23 cellular contexts compared by ENCODE assay signal in the genomic region with DNA sequence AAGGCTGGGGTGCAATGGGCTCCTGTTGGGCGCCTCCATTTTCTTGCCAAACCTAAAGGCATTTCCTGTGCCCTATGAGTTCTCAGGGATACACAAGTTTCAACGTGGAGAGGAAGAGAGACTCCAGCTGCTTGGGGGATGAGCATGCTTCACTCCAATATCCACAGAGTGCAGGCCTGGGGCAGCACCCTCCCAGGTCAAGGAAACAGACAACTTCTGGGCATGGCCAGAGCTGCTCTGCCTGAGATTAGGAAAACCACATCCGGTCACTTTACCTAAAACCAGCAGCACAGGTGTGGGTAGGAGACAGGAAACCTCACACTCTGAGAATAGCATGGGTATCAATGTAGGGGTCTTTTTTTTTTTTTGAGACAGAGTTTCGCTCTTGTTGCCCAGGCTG. TPM values are rescaled to one million over a fixed set of nuclear protein-coding genes. Genes with fewer than 3 reads are reported as not detected.
A peak's percentile ranks its signal among the peaks of the same experiment; 100 is the strongest.
DNase-seq lines count a peak whose midpoint lies in the region; TF ChIP-seq lines count a peak whose summit lies in the region.
"Had no signal": no experiment of that assay in that cellular context is flagged by ENCODE, and none has a peak within 500 bp of the region (broad histone marks: within the 10 kb centered on the region; RNA-seq: fewer than 3 reads in every experiment).

No MANE protein-coding gene starts in this region.

- peak overlapping the region; percentile 78 for H3K27ac Mint-ChIP-seq in type B pancreatic cell
- H3K27ac Mint-ChIP-seq in activated CD4-positive, alpha-beta memory T cell treated with anti-CD3 and anti-CD28 coated beads, Interleukin-2, amount 10 ng/mL, durations not matched to agents 7 days and 5 days, result no peak overlapping the region
- H3K27ac Mint-ChIP-seq: activated CD8-positive, alpha-beta T cell treated with anti-CD3 and anti-CD28 coated beads, Interleukin-2, amount 10 ng/mL, durations not matched to agents 7 days and 5 days; activated naive CD4-positive, alpha-beta T cell treated with anti-CD3 and anti-CD28 coated beads, Interleukin-2, amount 10 ng/mL, durations not matched to agents 7 days and 5 days; activated T-cell treated with anti-CD3 and anti-CD28 coated beads, Interleukin-2, amount 50 U/mL, for 24 hours; naive thymus-derived CD8-positive, alpha-beta T cell; stimulated activated naive B cell treated with anti-CD40 and anti-IgM and Interleukin-4, amounts not matched to agents 10 μg/mL and 1 μg/mL and 100 μg/mL, for 72 hours had no signal

- H3K4me3 ChIP-seq in fibroblast of villous mesenchyme (ENCODE audit: low read depth, low read length) (no peak overlapping the region), uterus (no peak overlapping the region)
- H3K4me3 ChIP-seq: esophagus squamous epithelium had no signal

- intact Hi-C loops in uterus (cut with DNase I; ENCODE audit: low total_unique reads), result no loop called here

- H3K36me3 Mint-ChIP-seq in type B pancreatic cell, result peaks cover 24% of the 10 kb centered on the region
- peaks cover 4% of the 10 kb centered on the region for H3K36me3 Mint-ChIP-seq in activated CD4-positive, alpha-beta memory T cell treated with anti-CD3 and anti-CD28 coated beads, Interleukin-2, amount 10 ng/mL, durations not matched to agents 7 days and 5 days (ENCODE audit: low read depth)

- H3K9me3 Mint-ChIP-seq in type B pancreatic cell, result no peaks in the 10 kb centered on the region
- no peaks in the 10 kb centered on the region for H3K9me3 Mint-ChIP-seq in activated CD4-positive, alpha-beta memory T cell treated with anti-CD3 and anti-CD28 coated beads, Interleukin-2, amount 10 ng/mL, durations not matched to agents 7 days and 5 days
- H3K9me3 Mint-ChIP-seq: activated naive CD4-positive, alpha-beta T cell treated with anti-CD3 and anti-CD28 coated beads, Interleukin-2, amount 10 ng/mL, durations not matched to agents 7 days and 5 days; activated T-cell treated with anti-CD3 and anti-CD28 coated beads, Interleukin-2, amount 50 U/mL, for 24 hours; naive thymus-derived CD8-positive, alpha-beta T cell; stimulated activated naive B cell treated with anti-CD40 and anti-IgM and Interleukin-4, amounts not matched to agents 10 μg/mL and 1 μg/mL and 100 μg/mL, for 72 hours had no signal

- peak; percentile 42 for DNase-seq in NCI-H1092 treated with DMSO at 0.1 percent for 48 hours (lab: John Stamatoyannopoulos, UW)
- DNase-seq in NCI-H1092 (lab: John Stamatoyannopoulos, UW), result no peak
- DNase-seq in RWPE1 (ENCODE audit: low spot score), result no peak
- peak; percentile 51 for DNase-seq in fibroblast of villous mesenchyme (ENCODE audit: low read depth)
- DNase-seq in type B pancreatic cell (ENCODE audit: extremely low spot score, unreplicated experiment), result no peak
- no peak for DNase-seq in activated T-cell treated with anti-CD3 and anti-CD28 coated beads, Interleukin-2, amount 50 U/mL, for 48 hours
- no peak for DNase-seq in uterus
- DNase-seq in activated CD4-positive, alpha-beta memory T cell treated with anti-CD3 and anti-CD28 coated beads, Interleukin-2, amount 10 ng/mL, durations not matched to agents 7 days and 5 days, result no peak
- DNase-seq: 8988T; activated CD8-positive, alpha-beta T cell treated with anti-CD3 and anti-CD28 coated beads, Interleukin-2, amount 10 ng/mL, durations not matched to agents 7 days and 5 days; activated naive CD4-positive, alpha-beta T cell treated with anti-CD3 and anti-CD28 coated beads, Interleukin-2, amount 10 ng/mL, durations not matched to agents 7 days and 5 days; activated T-cell treated with anti-CD3 and anti-CD28 coated beads, Interleukin-2, amount 50 U/mL, for 24 hours; effector CD4-positive, alpha-beta T cell; esophagus squamous epithelium; mesenchymal stem cell; naive thymus-derived CD8-positive, alpha-beta T cell; NCI-H2227 treated with DMSO at 0.1 percent for 48 hours; posterior cingulate gyrus; SK-N-SH; stimulated activated naive B cell treated with anti-CD40 and anti-IgM and Interleukin-4, amounts not matched to agents 10 μg/mL and 1 μg/mL and 100 μg/mL, for 72 hours; T-helper 9 cell had no signal

- H3K36me3 ChIP-seq in uterus, result no peaks in the 10 kb centered on the region

- TF ChIP-seq POLR2A in uterus (IDR thresholded peaks at IDR 0.05), result no peak

- H3K9me3 ChIP-seq in uterus, result no peaks in the 10 kb centered on the region
- H3K9me3 ChIP-seq: BE2C, SK-N-SH had no signal

- CTCF ChIA-PET in RWPE1 (lab: Yijun Ruan, JAX), result no interaction called here
- CTCF ChIA-PET in activated CD4-positive, alpha-beta memory T cell treated with anti-CD3 and anti-CD28 coated beads, Interleukin-2, amount 10 ng/mL, durations not matched to agents 7 days and 5 days (lab: Charles Lee), result no interaction called here

- H3K27ac ChIP-seq in RWPE1 (peak overlapping the region; percentile 94), uterus (no peak overlapping the region)
- H3K27ac ChIP-seq: HL-60 had no signal

- TF ChIP-seq CTCF in RWPE1 (conservative IDR thresholded peaks at IDR 0.05; ENCODE audit: low read depth), result no peak
- TF ChIP-seq CTCF in fibroblast of villous mesenchyme (IDR thresholded peaks at IDR 0.05; ENCODE audit: insufficient read depth, low read depth, low read length), result no peak
- TF ChIP-seq CTCF in type B pancreatic cell (conservative IDR thresholded peaks at IDR 0.05), result no peak
- TF ChIP-seq CTCF in uterus (IDR thresholded peaks at IDR 0.05), result no peak

- no peaks in the 10 kb centered on the region for H3K27me3 Mint-ChIP-seq in type B pancreatic cell
- no peaks in the 10 kb centered on the region for H3K27me3 Mint-ChIP-seq in activated CD4-positive, alpha-beta memory T cell treated with anti-CD3 and anti-CD28 coated beads, Interleukin-2, amount 10 ng/mL, durations not matched to agents 7 days and 5 days
- H3K27me3 Mint-ChIP-seq: activated naive CD4-positive, alpha-beta T cell treated with anti-CD3 and anti-CD28 coated beads, Interleukin-2, amount 10 ng/mL, durations not matched to agents 7 days and 5 days; activated T-cell treated with anti-CD3 and anti-CD28 coated beads, Interleukin-2, amount 50 U/mL, for 24 hours; naive thymus-derived CD8-positive, alpha-beta T cell; stimulated activated naive B cell treated with anti-CD40 and anti-IgM and Interleukin-4, amounts not matched to agents 10 μg/mL and 1 μg/mL and 100 μg/mL, for 72 hours had no signal

- H3K27me3 ChIP-seq in uterus, result no peaks in the 10 kb centered on the region
- H3K27me3 ChIP-seq: BE2C, esophagus squamous epithelium had no signal

- H3K4me1 ChIP-seq in uterus, result peaks cover 4 to 6% of the 10 kb centered on the region in 2 donors

- H3K4me3 Mint-ChIP-seq in type B pancreatic cell, result no peak overlapping the region
- no peak overlapping the region for H3K4me3 Mint-ChIP-seq in activated CD4-positive, alpha-beta memory T cell treated with anti-CD3 and anti-CD28 coated beads, Interleukin-2, amount 10 ng/mL, durations not matched to agents 7 days and 5 days
- H3K4me3 Mint-ChIP-seq: activated CD8-positive, alpha-beta T cell treated with anti-CD3 and anti-CD28 coated beads, Interleukin-2, amount 10 ng/mL, durations not matched to agents 7 days and 5 days; activated naive CD4-positive, alpha-beta T cell treated with anti-CD3 and anti-CD28 coated beads, Interleukin-2, amount 10 ng/mL, durations not matched to agents 7 days and 5 days; activated T-cell treated with anti-CD3 and anti-CD28 coated beads, Interleukin-2, amount 50 U/mL, for 24 hours; naive thymus-derived CD8-positive, alpha-beta T cell; stimulated activated naive B cell treated with anti-CD40 and anti-IgM and Interleukin-4, amounts not matched to agents 10 μg/mL and 1 μg/mL and 100 μg/mL, for 72 hours had no signal

- peaks cover 28% of the 10 kb centered on the region for H3K4me1 Mint-ChIP-seq in type B pancreatic cell (ENCODE audit: unreplicated experiment)
- H3K4me1 Mint-ChIP-seq in activated CD4-positive, alpha-beta memory T cell treated with anti-CD3 and anti-CD28 coated beads, Interleukin-2, amount 10 ng/mL, durations not matched to agents 7 days and 5 days, result no peaks in the 10 kb centered on the region
- H3K4me1 Mint-ChIP-seq: activated naive CD4-positive, alpha-beta T cell treated with anti-CD3 and anti-CD28 coated beads, Interleukin-2, amount 10 ng/mL, durations not matched to agents 7 days and 5 days had no signal

- POLR2A ChIA-PET in RWPE1 (lab: Yijun Ruan, JAX; ENCODE audit: low non-redundant PET), result interaction anchor here (0.7 kb wide), 1 partner anchor 286 kb away, joined by 4 read pairs; no protein-coding TSS in a partner anchor
- POLR2A ChIA-PET in activated CD4-positive, alpha-beta memory T cell treated with anti-CD3 and anti-CD28 coated beads, Interleukin-2, amount 10 ng/mL, durations not matched to agents 7 days and 5 days (lab: Charles Lee), result no interaction called here

RNA-seq across cellular contexts. Expression of a gene that starts 28.7 kb away (rescaled TPM):
- total RNA-seq in fibroblast of villous mesenchyme (44.9 and 65.1 TPM in 2 replicates), type B pancreatic cell (ENCODE audit: low replicate concordance) (66.7 and 83.3 TPM in 2 replicates), uterus (10 to 100 TPM; 31.7 to 70.4 (median 50.7) TPM)
- total RNA-seq in activated CD4-positive, alpha-beta memory T cell treated with anti-CD3 and anti-CD28 coated beads, Interleukin-2, amount 10 ng/mL, durations not matched to agents 7 days and 5 days, result 10 to 100 TPM; 45.9 to 49.3 TPM

RNA-seq across cellular contexts. Expression of a gene that starts 42.3 kb away (rescaled TPM):
- 17.1 and 19.4 TPM in 2 replicates for total RNA-seq in fibroblast of villous mesenchyme
- 14.6 and 60.9 TPM in 2 replicates for total RNA-seq in type B pancreatic cell (ENCODE audit: low replicate concordance)
- total RNA-seq in uterus, result 100 to 1,000 TPM in 1 of 4 donors, 10 to 100 TPM in 3; 10.1 to 180 (median 44.0) TPM
- total RNA-seq in activated CD4-positive, alpha-beta memory T cell treated with anti-CD3 and anti-CD28 coated beads, Interleukin-2, amount 10 ng/mL, durations not matched to agents 7 days and 5 days, result 10 to 100 TPM; 15.3 to 16.4 TPM

Comparison
In these comparisons a context has a peak if more than half of its experiments do, and no peak if none do; other contexts are left out.
1. DNase-seq: peak in NCI-H1092 treated with DMSO at 0.1 percent for 48 hours (single experiment) and fibroblast of villous mesenchyme (single experiment); none in NCI-H1092 (single experiment), RWPE1 (single experiment), type B pancreatic cell (single experiment), activated T-cell treated with anti-CD3 and anti-CD28 coated beads, Interleukin-2, amount 50 U/mL, for 48 hours (0 of 2), uterus (0 of 2) and activated CD4-positive, alpha-beta memory T cell treated with anti-CD3 and anti-CD28 coated beads, Interleukin-2, amount 10 ng/mL, durations not matched to agents 7 days and 5 days (single experiment).